1 cellular context compared by ENCODE assay signal in the genomic region with DNA sequence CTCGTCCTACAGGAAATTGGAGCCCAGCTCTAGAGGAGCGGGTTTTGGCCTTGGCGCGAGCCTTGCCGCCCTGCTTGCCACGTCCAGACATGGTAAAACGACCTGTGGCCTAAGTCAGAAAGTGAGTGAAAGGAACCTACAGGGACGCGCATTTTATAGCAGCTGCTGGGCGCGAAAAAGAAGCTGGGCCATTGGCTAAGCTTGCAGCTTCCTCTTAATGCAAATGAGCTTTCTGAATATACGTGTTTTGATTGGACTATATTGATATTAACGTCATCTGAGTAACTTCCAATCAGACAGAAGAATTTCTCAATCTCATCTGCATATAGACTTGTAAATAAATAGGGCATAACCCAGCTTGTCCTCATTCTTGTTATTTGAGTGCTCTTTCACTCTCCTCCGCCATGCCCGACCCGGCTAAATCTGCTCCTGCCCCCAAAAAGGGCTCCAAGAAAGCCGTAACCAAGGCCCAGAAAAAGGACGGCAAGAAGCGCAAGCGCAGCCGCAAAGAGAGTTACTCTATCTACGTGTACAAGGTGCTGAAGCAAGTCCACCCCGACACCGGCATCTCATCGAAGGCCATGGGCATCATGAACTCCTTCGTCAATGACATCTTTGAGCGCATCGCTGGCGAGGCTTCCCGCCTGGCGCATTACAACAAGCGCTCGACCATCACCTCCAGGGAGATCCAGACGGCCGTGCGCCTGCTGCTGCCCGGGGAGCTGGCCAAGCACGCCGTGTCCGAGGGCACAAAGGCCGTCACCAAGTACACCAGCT.
TF ChIP-seq lines count a peak whose summit lies in the region.

No MANE protein-coding gene starts in this region.

TF ChIP-seq in HepG2, 621 proteins besides CTCF, POLR2A, EP300 and RAD21 (continued from another document and continues in another):
- TF ChIP-seq, protein P1, sequence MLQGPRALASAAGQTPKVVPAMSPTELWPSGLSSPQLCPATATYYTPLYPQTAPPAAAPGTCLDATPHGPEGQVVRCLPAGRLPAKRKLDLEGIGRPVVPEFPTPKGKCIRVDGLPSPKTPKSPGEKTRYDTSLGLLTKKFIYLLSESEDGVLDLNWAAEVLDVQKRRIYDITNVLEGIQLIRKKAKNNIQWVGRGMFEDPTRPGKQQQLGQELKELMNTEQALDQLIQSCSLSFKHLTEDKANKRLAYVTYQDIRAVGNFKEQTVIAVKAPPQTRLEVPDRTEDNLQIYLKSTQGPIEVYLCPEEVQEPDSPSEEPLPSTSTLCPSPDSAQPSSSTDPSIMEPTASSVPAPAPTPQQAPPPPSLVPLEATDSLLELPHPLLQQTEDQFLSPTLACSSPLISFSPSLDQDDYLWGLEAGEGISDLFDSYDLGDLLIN (CRISPR knock-in tag; IDR thresholded peaks at IDR 0.05; ENCODE audit: borderline replicate concordance), result peak; percentile 30; the same call in 1 of the 2 replicates
- TF ChIP-seq ZNF816 (CRISPR knock-in tag; IDR thresholded peaks at IDR 0.05; ENCODE audit: borderline replicate concordance) (peak; percentile 69), PITX1 (CRISPR knock-in tag; IDR thresholded peaks at IDR 0.05) (peak; percentile 82; the same call in 1 of the 2 replicates), TEAD2 (CRISPR knock-in tag; IDR thresholded peaks at IDR 0.05) (no peak; the same call in 1 of the 2 replicates), ZNF12 (CRISPR knock-in tag; IDR thresholded peaks at IDR 0.05) (peak; percentile 29; the same call in 1 of the 2 replicates), KLF9 (CRISPR knock-in tag; IDR thresholded peaks at IDR 0.05; ENCODE audit: low read depth) (peak; percentile 70; the same call in 1 of the 2 replicates), HDAC1 (CRISPR knock-in tag; IDR thresholded peaks at IDR 0.05) (peak; percentile 95), KDM3A (CRISPR knock-in tag; IDR thresholded peaks at IDR 0.05; ENCODE audit: low read depth) (peak; percentile 85), IRF2 (CRISPR knock-in tag; IDR thresholded peaks at IDR 0.05) (peak; percentile 96), ZNF629 (CRISPR knock-in tag; conservative IDR thresholded peaks at IDR 0.05) (peak; percentile 51), MIER2 (CRISPR knock-in tag; IDR thresholded peaks at IDR 0.05) (peak; percentile 62; the same call in 1 of the 2 replicates), TBX3 (IDR thresholded peaks at IDR 0.05; ENCODE audit: borderline replicate concordance) (peak; percentile 61), RFX5 (IDR thresholded peaks at IDR 0.05; ENCODE audit: low read depth, low read length) (peak; percentile 64; the same call in 1 of the 2 replicates), KMT2A (CRISPR knock-in tag; IDR thresholded peaks at IDR 0.05) (peak; percentile 58), ZNF670 (CRISPR knock-in tag; IDR thresholded peaks at IDR 0.05; ENCODE audit: borderline replicate concordance) (peak; percentile 17; the same call in 1 of the 2 replicates), MTF1 (CRISPR knock-in tag; IDR thresholded peaks at IDR 0.05) (peak; percentile 87; the same call in 1 of the 2 replicates), YEATS2 (CRISPR knock-in tag; IDR thresholded peaks at IDR 0.05; ENCODE audit: borderline replicate concordance) (peak; percentile 84), ZNF30 (CRISPR knock-in tag; IDR thresholded peaks at IDR 0.05) (0 out of 2 replicates have a peak, but pooled peaks have one; percentile 68), SMARCE1 (IDR thresholded peaks at IDR 0.05; ENCODE audit: borderline replicate concordance) (no peak), ZNF484 (CRISPR knock-in tag; IDR thresholded peaks at IDR 0.05; ENCODE audit: borderline replicate concordance, low read depth) (no peak; the same call in 1 of the 2 replicates), SIX1 (CRISPR knock-in tag; IDR thresholded peaks at IDR 0.05; ENCODE audit: borderline replicate concordance) (peak; percentile 70), HMGA1 (CRISPR knock-in tag; conservative IDR thresholded peaks at IDR 0.05) (no peak), ZNF441 (CRISPR knock-in tag; IDR thresholded peaks at IDR 0.05; ENCODE audit: borderline replicate concordance) (peak; percentile 80; the same call in 1 of the 2 replicates), ZNF615 (CRISPR knock-in tag; IDR thresholded peaks at IDR 0.05; ENCODE audit: borderline replicate concordance) (peak; percentile 95; the same call in 1 of the 2 replicates)
- TF ChIP-seq, protein P2, sequence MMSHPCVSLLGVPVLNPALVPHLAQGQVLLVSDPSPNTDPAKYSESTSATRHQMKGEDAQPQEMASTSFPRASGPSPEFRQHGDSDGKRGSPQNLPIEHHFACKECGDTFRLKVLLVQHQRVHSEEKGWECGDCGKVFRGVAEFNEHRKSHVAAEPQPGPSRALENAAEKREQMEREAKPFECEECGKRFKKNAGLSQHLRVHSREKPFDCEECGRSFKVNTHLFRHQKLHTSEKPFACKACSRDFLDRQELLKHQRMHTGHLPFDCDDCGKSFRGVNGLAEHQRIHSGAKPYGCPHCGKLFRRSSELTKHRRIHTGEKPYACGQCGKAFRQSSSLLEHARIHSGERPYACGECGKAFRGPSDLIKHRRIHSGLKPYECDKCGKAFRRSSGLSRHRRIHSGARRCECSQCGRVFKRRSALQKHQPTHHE (CRISPR knock-in tag; IDR thresholded peaks at IDR 0.05; ENCODE audit: borderline replicate concordance), result peak; percentile 92
- TF ChIP-seq, protein P3, sequence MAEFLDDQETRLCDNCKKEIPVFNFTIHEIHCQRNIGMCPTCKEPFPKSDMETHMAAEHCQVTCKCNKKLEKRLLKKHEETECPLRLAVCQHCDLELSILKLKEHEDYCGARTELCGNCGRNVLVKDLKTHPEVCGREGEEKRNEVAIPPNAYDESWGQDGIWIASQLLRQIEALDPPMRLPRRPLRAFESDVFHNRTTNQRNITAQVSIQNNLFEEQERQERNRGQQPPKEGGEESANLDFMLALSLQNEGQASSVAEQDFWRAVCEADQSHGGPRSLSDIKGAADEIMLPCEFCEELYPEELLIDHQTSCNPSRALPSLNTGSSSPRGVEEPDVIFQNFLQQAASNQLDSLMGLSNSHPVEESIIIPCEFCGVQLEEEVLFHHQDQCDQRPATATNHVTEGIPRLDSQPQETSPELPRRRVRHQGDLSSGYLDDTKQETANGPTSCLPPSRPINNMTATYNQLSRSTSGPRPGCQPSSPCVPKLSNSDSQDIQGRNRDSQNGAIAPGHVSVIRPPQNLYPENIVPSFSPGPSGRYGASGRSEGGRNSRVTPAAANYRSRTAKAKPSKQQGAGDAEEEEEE (CRISPR knock-in tag; IDR thresholded peaks at IDR 0.05; ENCODE audit: borderline replicate concordance), result no peak
- TF ChIP-seq, protein P4, sequence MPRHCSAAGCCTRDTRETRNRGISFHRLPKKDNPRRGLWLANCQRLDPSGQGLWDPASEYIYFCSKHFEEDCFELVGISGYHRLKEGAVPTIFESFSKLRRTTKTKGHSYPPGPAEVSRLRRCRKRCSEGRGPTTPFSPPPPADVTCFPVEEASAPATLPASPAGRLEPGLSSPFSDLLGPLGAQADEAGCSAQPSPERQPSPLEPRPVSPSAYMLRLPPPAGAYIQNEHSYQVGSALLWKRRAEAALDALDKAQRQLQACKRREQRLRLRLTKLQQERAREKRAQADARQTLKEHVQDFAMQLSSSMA (CRISPR knock-in tag; IDR thresholded peaks at IDR 0.05), result peak; percentile 79
- TF ChIP-seq, protein P5, sequence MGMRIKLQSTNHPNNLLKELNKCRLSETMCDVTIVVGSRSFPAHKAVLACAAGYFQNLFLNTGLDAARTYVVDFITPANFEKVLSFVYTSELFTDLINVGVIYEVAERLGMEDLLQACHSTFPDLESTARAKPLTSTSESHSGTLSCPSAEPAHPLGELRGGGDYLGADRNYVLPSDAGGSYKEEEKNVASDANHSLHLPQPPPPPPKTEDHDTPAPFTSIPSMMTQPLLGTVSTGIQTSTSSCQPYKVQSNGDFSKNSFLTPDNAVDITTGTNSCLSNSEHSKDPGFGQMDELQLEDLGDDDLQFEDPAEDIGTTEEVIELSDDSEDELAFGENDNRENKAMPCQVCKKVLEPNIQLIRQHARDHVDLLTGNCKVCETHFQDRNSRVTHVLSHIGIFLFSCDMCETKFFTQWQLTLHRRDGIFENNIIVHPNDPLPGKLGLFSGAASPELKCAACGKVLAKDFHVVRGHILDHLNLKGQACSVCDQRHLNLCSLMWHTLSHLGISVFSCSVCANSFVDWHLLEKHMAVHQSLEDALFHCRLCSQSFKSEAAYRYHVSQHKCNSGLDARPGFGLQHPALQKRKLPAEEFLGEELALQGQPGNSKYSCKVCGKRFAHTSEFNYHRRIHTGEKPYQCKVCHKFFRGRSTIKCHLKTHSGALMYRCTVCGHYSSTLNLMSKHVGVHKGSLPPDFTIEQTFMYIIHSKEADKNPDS (CRISPR knock-in tag; IDR thresholded peaks at IDR 0.05), result no peak
- TF ChIP-seq, protein P6, sequence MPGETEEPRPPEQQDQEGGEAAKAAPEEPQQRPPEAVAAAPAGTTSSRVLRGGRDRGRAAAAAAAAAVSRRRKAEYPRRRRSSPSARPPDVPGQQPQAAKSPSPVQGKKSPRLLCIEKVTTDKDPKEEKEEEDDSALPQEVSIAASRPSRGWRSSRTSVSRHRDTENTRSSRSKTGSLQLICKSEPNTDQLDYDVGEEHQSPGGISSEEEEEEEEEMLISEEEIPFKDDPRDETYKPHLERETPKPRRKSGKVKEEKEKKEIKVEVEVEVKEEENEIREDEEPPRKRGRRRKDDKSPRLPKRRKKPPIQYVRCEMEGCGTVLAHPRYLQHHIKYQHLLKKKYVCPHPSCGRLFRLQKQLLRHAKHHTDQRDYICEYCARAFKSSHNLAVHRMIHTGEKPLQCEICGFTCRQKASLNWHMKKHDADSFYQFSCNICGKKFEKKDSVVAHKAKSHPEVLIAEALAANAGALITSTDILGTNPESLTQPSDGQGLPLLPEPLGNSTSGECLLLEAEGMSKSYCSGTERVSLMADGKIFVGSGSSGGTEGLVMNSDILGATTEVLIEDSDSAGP (CRISPR knock-in tag; IDR thresholded peaks at IDR 0.05; ENCODE audit: borderline replicate concordance), result peak; percentile 87
- TF ChIP-seq, protein P7, sequence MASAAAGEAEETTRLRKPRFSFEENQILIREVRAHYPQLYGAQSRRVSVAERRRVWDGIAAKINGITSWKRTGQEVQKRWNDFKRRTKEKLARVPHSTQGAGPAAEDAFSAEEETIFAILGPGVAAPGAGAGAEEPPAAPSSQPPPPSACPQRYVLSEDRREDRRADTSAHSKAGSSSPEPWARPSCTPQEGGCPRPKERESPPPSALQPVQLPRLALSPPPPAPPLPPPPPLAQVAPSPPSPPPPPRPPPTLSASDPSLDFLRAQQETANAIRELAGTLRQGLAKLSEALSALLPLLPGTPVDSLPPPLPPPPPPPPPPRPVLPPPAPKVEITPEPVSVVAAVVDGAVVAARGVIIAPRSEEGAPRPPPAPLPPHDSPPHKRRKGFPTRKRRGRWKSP (CRISPR knock-in tag; IDR thresholded peaks at IDR 0.05), result peak; percentile 90
- TF ChIP-seq, protein P8, sequence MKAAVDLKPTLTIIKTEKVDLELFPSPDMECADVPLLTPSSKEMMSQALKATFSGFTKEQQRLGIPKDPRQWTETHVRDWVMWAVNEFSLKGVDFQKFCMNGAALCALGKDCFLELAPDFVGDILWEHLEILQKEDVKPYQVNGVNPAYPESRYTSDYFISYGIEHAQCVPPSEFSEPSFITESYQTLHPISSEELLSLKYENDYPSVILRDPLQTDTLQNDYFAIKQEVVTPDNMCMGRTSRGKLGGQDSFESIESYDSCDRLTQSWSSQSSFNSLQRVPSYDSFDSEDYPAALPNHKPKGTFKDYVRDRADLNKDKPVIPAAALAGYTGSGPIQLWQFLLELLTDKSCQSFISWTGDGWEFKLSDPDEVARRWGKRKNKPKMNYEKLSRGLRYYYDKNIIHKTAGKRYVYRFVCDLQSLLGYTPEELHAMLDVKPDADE (CRISPR knock-in tag; IDR thresholded peaks at IDR 0.05), result 0 out of 2 replicates have a peak, but pooled peaks have one; percentile 51
- TF ChIP-seq, protein P9, sequence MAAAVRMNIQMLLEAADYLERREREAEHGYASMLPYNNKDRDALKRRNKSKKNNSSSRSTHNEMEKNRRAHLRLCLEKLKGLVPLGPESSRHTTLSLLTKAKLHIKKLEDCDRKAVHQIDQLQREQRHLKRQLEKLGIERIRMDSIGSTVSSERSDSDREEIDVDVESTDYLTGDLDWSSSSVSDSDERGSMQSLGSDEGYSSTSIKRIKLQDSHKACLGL (CRISPR knock-in tag; IDR thresholded peaks at IDR 0.05), result peak; percentile 87
- TF ChIP-seq, protein P10, sequence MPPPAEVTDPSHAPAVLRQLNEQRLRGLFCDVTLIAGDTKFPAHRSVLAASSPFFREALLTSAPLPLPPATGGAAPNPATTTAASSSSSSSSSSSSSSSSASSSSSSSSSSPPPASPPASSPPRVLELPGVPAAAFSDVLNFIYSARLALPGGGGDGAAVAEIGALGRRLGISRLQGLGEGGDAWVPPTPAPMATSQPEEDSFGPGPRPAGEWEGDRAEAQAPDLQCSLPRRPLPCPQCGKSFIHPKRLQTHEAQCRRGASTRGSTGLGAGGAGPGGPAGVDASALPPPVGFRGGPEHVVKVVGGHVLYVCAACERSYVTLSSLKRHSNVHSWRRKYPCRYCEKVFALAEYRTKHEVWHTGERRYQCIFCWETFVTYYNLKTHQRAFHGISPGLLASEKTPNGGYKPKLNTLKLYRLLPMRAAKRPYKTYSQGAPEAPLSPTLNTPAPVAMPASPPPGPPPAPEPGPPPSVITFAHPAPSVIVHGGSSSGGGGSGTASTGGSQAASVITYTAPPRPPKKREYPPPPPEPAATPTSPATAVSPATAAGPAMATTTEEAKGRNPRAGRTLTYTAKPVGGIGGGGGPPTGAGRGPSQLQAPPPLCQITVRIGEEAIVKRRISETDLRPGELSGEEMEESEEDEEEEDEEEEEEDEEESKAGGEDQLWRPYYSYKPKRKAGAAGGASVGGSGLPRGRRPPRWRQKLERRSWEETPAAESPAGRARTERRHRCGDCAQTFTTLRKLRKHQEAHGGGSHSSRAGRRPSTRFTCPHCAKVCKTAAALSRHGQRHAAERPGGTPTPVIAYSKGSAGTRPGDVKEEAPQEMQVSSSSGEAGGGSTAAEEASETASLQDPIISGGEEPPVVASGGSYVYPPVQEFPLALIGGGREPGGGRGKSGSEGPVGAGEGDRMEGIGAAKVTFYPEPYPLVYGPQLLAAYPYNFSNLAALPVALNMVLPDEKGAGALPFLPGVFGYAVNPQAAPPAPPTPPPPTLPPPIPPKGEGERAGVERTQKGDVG (CRISPR knock-in tag; IDR thresholded peaks at IDR 0.05; ENCODE audit: borderline replicate concordance), result peak; percentile 31; the same call in 1 of the 2 replicates
- TF ChIP-seq, protein P11, sequence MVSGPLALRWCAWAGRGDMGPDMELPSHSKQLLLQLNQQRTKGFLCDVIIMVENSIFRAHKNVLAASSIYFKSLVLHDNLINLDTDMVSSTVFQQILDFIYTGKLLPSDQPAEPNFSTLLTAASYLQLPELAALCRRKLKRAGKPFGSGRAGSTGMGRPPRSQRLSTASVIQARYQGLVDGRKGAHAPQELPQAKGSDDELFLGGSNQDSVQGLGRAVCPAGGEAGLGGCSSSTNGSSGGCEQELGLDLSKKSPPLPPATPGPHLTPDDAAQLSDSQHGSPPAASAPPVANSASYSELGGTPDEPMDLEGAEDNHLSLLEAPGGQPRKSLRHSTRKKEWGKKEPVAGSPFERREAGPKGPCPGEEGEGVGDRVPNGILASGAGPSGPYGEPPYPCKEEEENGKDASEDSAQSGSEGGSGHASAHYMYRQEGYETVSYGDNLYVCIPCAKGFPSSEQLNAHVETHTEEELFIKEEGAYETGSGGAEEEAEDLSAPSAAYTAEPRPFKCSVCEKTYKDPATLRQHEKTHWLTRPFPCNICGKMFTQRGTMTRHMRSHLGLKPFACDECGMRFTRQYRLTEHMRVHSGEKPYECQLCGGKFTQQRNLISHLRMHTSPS (CRISPR knock-in tag; IDR thresholded peaks at IDR 0.05; ENCODE audit: low read depth), result 0 out of 2 replicates have a peak, but pooled peaks have one; percentile 59
